In the genomic region with DNA sequence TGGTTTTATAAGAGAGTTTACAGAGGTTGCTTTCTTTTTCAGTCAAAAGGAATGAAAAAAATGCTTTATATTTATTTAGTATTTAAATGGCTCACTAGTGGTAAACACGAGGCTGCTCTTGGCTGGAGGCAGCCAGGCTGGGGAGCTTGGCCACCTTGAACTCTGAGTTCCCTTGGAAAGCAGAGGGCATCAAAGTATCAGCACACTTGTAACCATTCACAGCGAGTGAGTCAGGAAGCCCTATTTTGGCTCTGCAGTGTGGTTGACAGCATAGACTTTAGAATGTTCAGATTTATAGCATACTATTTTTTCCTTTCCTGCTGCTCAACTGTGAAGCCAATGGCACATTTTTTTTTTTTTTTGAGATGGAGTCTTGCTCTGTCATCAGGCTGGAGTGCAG, we compare ENCODE assay signal across 12 cellular contexts. TPM values are rescaled to one million over a fixed set of nuclear protein-coding genes. Genes with fewer than 3 reads are reported as not detected.
DNase-seq lines count a peak whose midpoint lies in the region; ATAC-seq and TF ChIP-seq lines count a peak whose summit lies in the region.
"Had no signal": no experiment of that assay in that cellular context is flagged by ENCODE, and none has a peak within 500 bp of the region (broad histone marks: within the 10 kb centered on the region; RNA-seq: fewer than 3 reads in every experiment).

No MANE protein-coding gene starts in this region.

- H3K36me3 Mint-ChIP-seq in activated T-cell treated with anti-CD3 and anti-CD28 coated beads, Interleukin-2, amount 50 U/mL, for 72 hours (ENCODE audit: insufficient read depth in 2 of 2) = no peaks in the 10 kb centered on the region
- H3K36me3 Mint-ChIP-seq in activated naive CD8-positive, alpha-beta T cell treated with anti-CD3 and anti-CD28 coated beads, Interleukin-2, amount 50 U/mL, for 24 hours (ENCODE audit: low read depth) = no peaks in the 10 kb centered on the region
- H3K36me3 Mint-ChIP-seq in activated CD4-positive, alpha-beta T cell treated with anti-CD3 and anti-CD28 coated beads, Interleukin-2, amount 10 ng/mL, durations not matched to agents 24 days and 14 days (ENCODE audit: low read depth) = no peaks in the 10 kb centered on the region

- WGBS in SK-N-SH (ENCODE audit: low lambda C conversion rate) = 63% methylated on average over 2 of the region's 2 CpGs

- H3K79me2 ChIP-seq in SK-N-SH (ENCODE audit: insufficient read depth) = no peaks in the 10 kb centered on the region

- no peaks in the 10 kb centered on the region for H3K4me1 ChIP-seq in SK-N-SH (ENCODE audit: control insufficient read depth in 1 of 2, insufficient read depth in 2 of 2, low read depth in 1 of 2, low read length in 1 of 2)

- no peak for DNase-seq in activated T-cell treated with anti-CD3 and anti-CD28 coated beads, Interleukin-2, amount 50 U/mL, for 72 hours
- no peak for DNase-seq in activated T-cell treated with anti-CD3 and anti-CD28 coated beads, Interleukin-2, amount 50 U/mL, for 48 hours
- DNase-seq in SK-N-SH (no peak), fibroblast of villous mesenchyme (ENCODE audit: low read depth) (peak; percentile 59), superior temporal gyrus (ENCODE audit: extremely low spot score) (peak; percentile 24)
- no peak for DNase-seq in activated naive CD8-positive, alpha-beta T cell treated with anti-CD3 and anti-CD28 coated beads, Interleukin-2, amount 50 U/mL, for 24 hours
- no peak for DNase-seq in activated CD4-positive, alpha-beta T cell treated with anti-CD3 and anti-CD28 coated beads for 48 hours
- DNase-seq in activated CD4-positive, alpha-beta T cell treated with anti-CD3 and anti-CD28 coated beads, Interleukin-2, amount 10 ng/mL, durations not matched to agents 24 days and 14 days = no peak
- DNase-seq: activated CD8-positive, alpha-beta memory T cell treated with anti-CD3 and anti-CD28 coated beads, Interleukin-2, amount 50 U/mL, for 4 hours; DMS53; NCI-H345; SHP77 had no signal

- H3K9me2 ChIP-seq in SK-N-SH = no peaks in the 10 kb centered on the region

- POLR2A ChIA-PET in SK-N-SH (lab: Yijun Ruan, JAX) = no interaction called here

- CTCF ChIA-PET in SK-N-SH (lab: Yijun Ruan, JAX) = interaction anchor here (0.6 to 4.6 kb wide), 5 partner anchors 21 to 1348 kb away, joined by 3 to 64 read pairs (median 15); no protein-coding TSS in a partner anchor

- H3K9ac ChIP-seq in SK-N-SH = no peak overlapping the region

- H4K20me1 ChIP-seq in SK-N-SH (ENCODE audit: insufficient read depth) = no peaks in the 10 kb centered on the region

- intact Hi-C loops in activated CD4-positive, alpha-beta T cell treated with anti-CD3 and anti-CD28 coated beads, Interleukin-2, amount 10 ng/mL, durations not matched to agents 24 days and 14 days (cut with micrococcal nuclease) = loop anchor here (5.0 kb wide), 1 partner anchor 46 kb away; no protein-coding TSS in a partner anchor

- peak; percentile 42 to 43 for ATAC-seq in activated T-cell treated with anti-CD3 and anti-CD28 coated beads, Interleukin-2, amount 50 U/mL, for 72 hours (replicated peaks in 1 of 2)
- no peak for ATAC-seq in activated naive CD8-positive, alpha-beta T cell treated with anti-CD3 and anti-CD28 coated beads, Interleukin-2, amount 50 U/mL, for 24 hours

- no peak overlapping the region for H2AFZ ChIP-seq in SK-N-SH (ENCODE audit: low read depth)

- no peaks in the 10 kb centered on the region for H3K9me3 ChIP-seq in SK-N-SH

- H3K27me3 ChIP-seq in SK-N-SH (ENCODE audit: insufficient read depth) = no peaks in the 10 kb centered on the region

- no peak for TF ChIP-seq EP300 in SK-N-SH (IDR thresholded peaks at IDR 0.05; ENCODE audit: borderline replicate concordance in 1 of 2, low read depth in 1 of 2, low read length in 1 of 2)

- no peak overlapping the region for H3K4me3 Mint-ChIP-seq in activated T-cell treated with anti-CD3 and anti-CD28 coated beads, Interleukin-2, amount 50 U/mL, for 72 hours
- no peak overlapping the region for H3K4me3 Mint-ChIP-seq in activated naive CD8-positive, alpha-beta T cell treated with anti-CD3 and anti-CD28 coated beads, Interleukin-2, amount 50 U/mL, for 24 hours
- no peak overlapping the region for H3K4me3 Mint-ChIP-seq in activated CD4-positive, alpha-beta T cell treated with anti-CD3 and anti-CD28 coated beads, Interleukin-2, amount 10 ng/mL, durations not matched to agents 24 days and 14 days

- H3K27ac ChIP-seq in SK-N-SH (ENCODE audit: low read depth in 2 of 2, low read length in 1 of 2) = no peak overlapping the region

- H3K36me3 ChIP-seq in SK-N-SH (replicated peaks in 1 of 2; ENCODE audit: control insufficient read depth in 1 of 2, insufficient read depth in 2 of 2, low read length in 1 of 2) = no peaks in the 10 kb centered on the region

- peaks cover 33% of the 10 kb centered on the region for H3K4me1 Mint-ChIP-seq in activated T-cell treated with anti-CD3 and anti-CD28 coated beads, Interleukin-2, amount 50 U/mL, for 72 hours (ENCODE audit: low read depth)
- peaks cover 17% of the 10 kb centered on the region for H3K4me1 Mint-ChIP-seq in activated naive CD8-positive, alpha-beta T cell treated with anti-CD3 and anti-CD28 coated beads, Interleukin-2, amount 50 U/mL, for 24 hours
- H3K4me1 Mint-ChIP-seq in activated CD4-positive, alpha-beta T cell treated with anti-CD3 and anti-CD28 coated beads, Interleukin-2, amount 10 ng/mL, durations not matched to agents 24 days and 14 days = peaks cover 18% of the 10 kb centered on the region

- no peak overlapping the region for H3K4me2 ChIP-seq in SK-N-SH

- H3K9me3 Mint-ChIP-seq in activated T-cell treated with anti-CD3 and anti-CD28 coated beads, Interleukin-2, amount 50 U/mL, for 72 hours = peaks cover 0 to 6% of the 10 kb centered on the region in 2 donors
- no peaks in the 10 kb centered on the region for H3K9me3 Mint-ChIP-seq in activated naive CD8-positive, alpha-beta T cell treated with anti-CD3 and anti-CD28 coated beads, Interleukin-2, amount 50 U/mL, for 24 hours
- H3K9me3 Mint-ChIP-seq in activated CD4-positive, alpha-beta T cell treated with anti-CD3 and anti-CD28 coated beads, Interleukin-2, amount 10 ng/mL, durations not matched to agents 24 days and 14 days = no peaks in the 10 kb centered on the region

- no peak for TF ChIP-seq RAD21 in SK-N-SH (IDR thresholded peaks at IDR 0.05; ENCODE audit: low read length)

- H3K27ac Mint-ChIP-seq in activated T-cell treated with anti-CD3 and anti-CD28 coated beads, Interleukin-2, amount 50 U/mL, for 72 hours = no peak overlapping the region
- no peak overlapping the region for H3K27ac Mint-ChIP-seq in activated naive CD8-positive, alpha-beta T cell treated with anti-CD3 and anti-CD28 coated beads, Interleukin-2, amount 50 U/mL, for 24 hours
- H3K27ac Mint-ChIP-seq in activated CD4-positive, alpha-beta T cell treated with anti-CD3 and anti-CD28 coated beads, Interleukin-2, amount 10 ng/mL, durations not matched to agents 24 days and 14 days = no peak overlapping the region

- H3K4me3 ChIP-seq in SK-N-SH (ENCODE audit: low read depth in 2 of 2, low read length in 1 of 2) = no peak overlapping the region
- H3K4me3 ChIP-seq in fibroblast of villous mesenchyme (ENCODE audit: low read depth, low read length) = no peak overlapping the region

- peaks cover 12% of the 10 kb centered on the region for H3K27me3 Mint-ChIP-seq in activated T-cell treated with anti-CD3 and anti-CD28 coated beads, Interleukin-2, amount 50 U/mL, for 72 hours (ENCODE audit: low read depth)
- H3K27me3 Mint-ChIP-seq in activated naive CD8-positive, alpha-beta T cell treated with anti-CD3 and anti-CD28 coated beads, Interleukin-2, amount 50 U/mL, for 24 hours = peaks cover 10% of the 10 kb centered on the region
- H3K27me3 Mint-ChIP-seq in activated CD4-positive, alpha-beta T cell treated with anti-CD3 and anti-CD28 coated beads, Interleukin-2, amount 10 ng/mL, durations not matched to agents 24 days and 14 days = peaks cover 12% of the 10 kb centered on the region

- H3F3A ChIP-seq in SK-N-SH (replicated peaks; ENCODE audit: insufficient read depth) = peaks cover 5% of the 10 kb centered on the region

- TF ChIP-seq CTCF in SK-N-SH (IDR thresholded peaks at IDR 0.05) (no peak), fibroblast of villous mesenchyme (IDR thresholded peaks at IDR 0.05; ENCODE audit: insufficient read depth, low read depth, low read length) (no peak)

TF ChIP-seq in SK-N-SH, 30 proteins besides CTCF, POLR2A, EP300 and RAD21:
- TF ChIP-seq SMC3 (IDR thresholded peaks at IDR 0.05; ENCODE audit: low read depth, low read length) = no peak
- no peak for TF ChIP-seq TCF12 (IDR thresholded peaks at IDR 0.05)
- peak; percentile 8; the same call in 1 of the 2 replicates for TF ChIP-seq FOSL2 (IDR thresholded peaks at IDR 0.05; ENCODE audit: borderline replicate concordance, low read depth)
- TF ChIP-seq POLR2AphosphoS5 (IDR thresholded peaks at IDR 0.05; ENCODE audit: low read depth, low read length) = no peak
- TF ChIP-seq, protein P1, sequence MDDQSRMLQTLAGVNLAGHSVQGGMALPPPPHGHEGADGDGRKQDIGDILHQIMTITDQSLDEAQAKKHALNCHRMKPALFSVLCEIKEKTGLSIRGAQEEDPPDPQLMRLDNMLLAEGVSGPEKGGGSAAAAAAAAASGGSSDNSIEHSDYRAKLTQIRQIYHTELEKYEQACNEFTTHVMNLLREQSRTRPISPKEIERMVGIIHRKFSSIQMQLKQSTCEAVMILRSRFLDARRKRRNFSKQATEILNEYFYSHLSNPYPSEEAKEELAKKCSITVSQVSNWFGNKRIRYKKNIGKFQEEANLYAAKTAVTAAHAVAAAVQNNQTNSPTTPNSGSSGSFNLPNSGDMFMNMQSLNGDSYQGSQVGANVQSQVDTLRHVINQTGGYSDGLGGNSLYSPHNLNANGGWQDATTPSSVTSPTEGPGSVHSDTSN (IDR thresholded peaks at IDR 0.05) = peak; percentile 30; the same call in 1 of the 2 replicates
- no peak for TF ChIP-seq JUND (IDR thresholded peaks at IDR 0.05)
- TF ChIP-seq ELF1 (IDR thresholded peaks at IDR 0.05) = no peak

RNA-seq across cellular contexts. Expression of gene CYCS, which starts 51.6 kb away (rescaled TPM):
- 100 to 1,000 TPM; 147 to 158 TPM for total RNA-seq in activated T-cell treated with anti-CD3 and anti-CD28 coated beads, Interleukin-2, amount 50 U/mL, for 72 hours
- 22.9 and 23.8 TPM in 2 replicates for polyA plus RNA-seq in SK-N-SH (2012; rRNA removed)
- 39.2 and 65.4 TPM in 2 replicates for polyA plus RNA-seq in SK-N-SH (2012; cell fraction: cytosol; rRNA removed)
- 5.1 and 12.5 TPM in 2 replicates for polyA plus RNA-seq in SK-N-SH (2012; cell fraction: nucleus; rRNA removed)
- 29.6 and 40.2 TPM in 2 replicates for total RNA-seq in fibroblast of villous mesenchyme
- 280 and 290 TPM in 2 replicates for total RNA-seq in activated CD4-positive, alpha-beta T cell treated with anti-CD3 and anti-CD28 coated beads, Interleukin-2, amount 10 ng/mL, durations not matched to agents 24 days and 14 days

Comparison
In these comparisons a context has a peak if more than half of its experiments do, and no peak if none do; other contexts are left out.
1. DNase-seq: peak in fibroblast of villous mesenchyme (single experiment) and superior temporal gyrus (single experiment); none in activated T-cell treated with anti-CD3 and anti-CD28 coated beads, Interleukin-2, amount 50 U/mL, for 72 hours (0 of 2), activated T-cell treated with anti-CD3 and anti-CD28 coated beads, Interleukin-2, amount 50 U/mL, for 48 hours (0 of 2), SK-N-SH (single experiment), activated naive CD8-positive, alpha-beta T cell treated with anti-CD3 and anti-CD28 coated beads, Interleukin-2, amount 50 U/mL, for 24 hours (single experiment), activated CD4-positive, alpha-beta T cell treated with anti-CD3 and anti-CD28 coated beads for 48 hours (single experiment) and activated CD4-positive, alpha-beta T cell treated with anti-CD3 and anti-CD28 coated beads, Interleukin-2, amount 10 ng/mL, durations not matched to agents 24 days and 14 days (single experiment).